ENCODE assay signal across 10 cellular contexts in the genomic region with DNA sequence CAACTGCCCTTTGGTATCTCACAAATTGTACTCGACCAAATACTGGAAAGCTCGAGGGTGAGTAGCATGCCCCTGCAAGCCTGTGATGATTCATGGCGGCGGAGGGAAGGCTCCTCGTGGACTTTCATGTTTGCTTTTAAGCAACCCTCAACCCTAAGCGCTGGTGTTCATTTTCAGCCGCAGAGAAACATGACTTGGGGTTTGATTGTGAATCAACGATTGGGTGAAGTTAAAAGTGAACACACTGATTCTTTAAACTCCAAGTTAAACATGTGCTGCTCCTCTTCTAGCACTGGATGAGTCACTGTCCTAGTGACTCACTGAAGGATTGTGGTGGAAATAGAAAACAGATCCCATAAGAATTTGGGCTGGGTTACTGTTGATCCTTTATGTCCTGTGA.
DNase-seq lines count a peak whose midpoint lies in the region; ATAC-seq lines count a peak whose summit lies in the region.
"Had no signal": no experiment of that assay in that cellular context is flagged by ENCODE, and none has a peak within 500 bp of the region (broad histone marks: within the 10 kb centered on the region; RNA-seq: fewer than 3 reads in every experiment).

No MANE protein-coding gene starts in this region.

- peak; percentile 70 for DNase-seq in stimulated activated CD4-positive, alpha-beta T cell treated with anti-CD3 and anti-CD28 coated beads, Interleukin-15, amount 100 ng/mL, for 24 hours
- DNase-seq in stimulated activated CD4-positive, alpha-beta T cell treated with anti-CD3 and anti-CD28 coated beads, Interleukin-4, amount 100 ng/mL, for 1 hour: no peak
- peak; percentile 17 for DNase-seq in activated CD8-positive, alpha-beta memory T cell treated with anti-CD3 and anti-CD28 coated beads, Interleukin-2, amount 50 U/mL, for 4 hours
- DNase-seq in islet precursor cell (peak; percentile 85), superior temporal gyrus (ENCODE audit: extremely low spot score) (no peak)
- DNase-seq: NCI-H1105 treated with DMSO at 0.1 percent for 48 hours, right cardiac atrium had no signal

- ATAC-seq in HG02852 (IDR thresholded peaks at IDR 0.05; ENCODE audit: unreplicated experiment) (no peak), GM19452 (IDR thresholded peaks at IDR 0.05; ENCODE audit: unreplicated experiment) (no peak), HG02759 (IDR thresholded peaks at IDR 0.05; ENCODE audit: unreplicated experiment) (no peak)

Comparison
In these comparisons a context has a peak if more than half of its experiments do, and no peak if none do; other contexts are left out.
1. DNase-seq: peak in stimulated activated CD4-positive, alpha-beta T cell treated with anti-CD3 and anti-CD28 coated beads, Interleukin-15, amount 100 ng/mL, for 24 hours (single experiment), activated CD8-positive, alpha-beta memory T cell treated with anti-CD3 and anti-CD28 coated beads, Interleukin-2, amount 50 U/mL, for 4 hours (single experiment) and islet precursor cell (single experiment); none in stimulated activated CD4-positive, alpha-beta T cell treated with anti-CD3 and anti-CD28 coated beads, Interleukin-4, amount 100 ng/mL, for 1 hour (single experiment) and superior temporal gyrus (single experiment).